8 cellular contexts compared by ENCODE assay signal in the genomic region with DNA sequence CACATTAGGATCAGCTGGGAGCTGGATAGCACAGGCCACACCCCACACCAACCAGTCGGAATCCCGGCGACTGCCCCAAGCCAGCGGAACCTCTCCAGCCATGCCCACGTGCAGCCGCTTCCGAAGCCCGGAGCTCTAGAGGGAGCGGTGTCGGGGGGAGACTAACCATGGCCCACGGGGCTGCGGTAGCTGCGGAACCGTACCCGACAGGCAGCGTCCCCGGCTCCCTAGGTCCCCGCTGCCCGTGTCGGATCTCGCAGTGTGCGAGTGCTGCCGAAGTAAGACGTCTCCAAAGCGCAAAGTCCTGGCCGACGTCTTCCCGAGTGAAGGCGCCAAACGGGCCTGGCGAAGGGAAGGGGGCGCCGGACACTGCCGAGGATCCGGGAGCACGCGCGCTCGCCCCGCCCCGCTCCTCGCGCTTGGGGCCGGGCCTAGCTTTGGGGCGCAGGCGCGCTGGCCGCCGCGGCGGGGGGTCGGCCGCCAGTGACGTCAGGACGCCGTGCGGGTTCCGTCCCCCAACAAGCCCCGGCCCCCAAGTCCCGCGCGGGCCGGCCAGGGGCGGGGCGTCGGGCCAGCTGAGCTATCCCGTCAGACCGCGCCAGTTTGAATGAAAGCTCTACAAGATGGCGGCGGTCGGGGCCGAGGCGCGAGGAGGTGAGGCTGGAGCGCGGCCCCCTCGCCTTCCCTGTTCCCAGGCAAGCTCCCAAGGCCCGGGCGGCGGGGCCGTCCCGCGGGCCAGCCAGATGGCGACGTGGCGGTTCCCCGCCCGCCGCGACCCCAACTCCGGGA. TPM values are rescaled to one million over a fixed set of nuclear protein-coding genes. Genes with fewer than 3 reads are reported as not detected.
DNase-seq lines count a peak whose midpoint lies in the region; ATAC-seq and TF ChIP-seq lines count a peak whose summit lies in the region.

A gene with protein sequence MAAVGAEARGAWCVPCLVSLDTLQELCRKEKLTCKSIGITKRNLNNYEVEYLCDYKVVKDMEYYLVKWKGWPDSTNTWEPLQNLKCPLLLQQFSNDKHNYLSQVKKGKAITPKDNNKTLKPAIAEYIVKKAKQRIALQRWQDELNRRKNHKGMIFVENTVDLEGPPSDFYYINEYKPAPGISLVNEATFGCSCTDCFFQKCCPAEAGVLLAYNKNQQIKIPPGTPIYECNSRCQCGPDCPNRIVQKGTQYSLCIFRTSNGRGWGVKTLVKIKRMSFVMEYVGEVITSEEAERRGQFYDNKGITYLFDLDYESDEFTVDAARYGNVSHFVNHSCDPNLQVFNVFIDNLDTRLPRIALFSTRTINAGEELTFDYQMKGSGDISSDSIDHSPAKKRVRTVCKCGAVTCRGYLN (plus strand): TSS at position 601 of the 789 bp plus-strand sequence. CDS start 23 bp downstream, at position 624.

- CTCF ChIA-PET in activated CD4-positive, alpha-beta T cell treated with anti-CD3 and anti-CD28 coated beads for 36 hours (lab: Charles Lee), result interaction anchor here (0.7 to 1.2 kb wide), 7 partner anchors 21 to 342 kb away, joined by 3 to 8 read pairs (median 3); partner anchors contain the start of genes CDNF, HSPA14 and MSANTD7

- ATAC-seq in HG03457 (IDR thresholded peaks at IDR 0.05; ENCODE audit: unreplicated experiment), result peak; percentile 82
- peak; percentile 92 for ATAC-seq in activated CD4-positive, alpha-beta T cell treated with anti-CD3 and anti-CD28 coated beads for 36 hours

- H3K4me3 Mint-ChIP-seq in activated CD4-positive, alpha-beta T cell treated with anti-CD3 and anti-CD28 coated beads for 36 hours, result peak within 1 kb of the TSS; percentile 97
- H3K4me3 Mint-ChIP-seq in chondrocyte (ENCODE audit: unreplicated experiment), result peak within 1 kb of the TSS; percentile 93

- H3K27ac Mint-ChIP-seq in activated CD4-positive, alpha-beta T cell treated with anti-CD3 and anti-CD28 coated beads for 36 hours, result peak within 1 kb of the TSS; percentile 93
- peak within 1 kb of the TSS; percentile 98 for H3K27ac Mint-ChIP-seq in chondrocyte (ENCODE audit: unreplicated experiment)

- H3K4me1 ChIP-seq in BE2C, result peaks cover 2% of the 10 kb centered on the region

- no peaks in the 10 kb centered on the region for H3K9me3 ChIP-seq in BE2C

- intact Hi-C loops in activated CD4-positive, alpha-beta T cell treated with anti-CD3 and anti-CD28 coated beads for 36 hours (cut with DNase I, micrococcal nuclease), result loop anchor here (1.0 to 5.0 kb wide), 10 partner anchors 40 to 1291 kb away; partner anchors contain the start of genes CDNF (in 2 of the 2), DCLRE1C (in 2 of the 2), HSPA14 (in 2 of the 2) and MEIG1 (in 2 of the 2)

- peak within 1 kb of the TSS; percentile 95 for H3K4me3 ChIP-seq in BE2C (ENCODE audit: low read depth, low read length)

- TF ChIP-seq CTCF in BE2C (IDR thresholded peaks at IDR 0.05; ENCODE audit: low read depth, low read length) (no peak), chondrocyte (IDR thresholded peaks at IDR 0.05) (no peak)

- no peaks in the 10 kb centered on the region for H3K9me3 Mint-ChIP-seq in activated CD4-positive, alpha-beta T cell treated with anti-CD3 and anti-CD28 coated beads for 36 hours (ENCODE audit: low read depth)
- no peaks in the 10 kb centered on the region for H3K9me3 Mint-ChIP-seq in chondrocyte (ENCODE audit: low read depth)

- H3K36me3 Mint-ChIP-seq in activated CD4-positive, alpha-beta T cell treated with anti-CD3 and anti-CD28 coated beads for 36 hours (ENCODE audit: low read depth), result peaks cover 19% of the 10 kb centered on the region
- no peaks in the 10 kb centered on the region for H3K36me3 Mint-ChIP-seq in chondrocyte (ENCODE audit: low read depth)

- POLR2A ChIA-PET in activated CD4-positive, alpha-beta T cell treated with anti-CD3 and anti-CD28 coated beads for 36 hours (lab: Charles Lee), result interaction anchor here (0.6 to 3.2 kb wide), 11 partner anchors 17 to 693 kb away, joined by 3 to 24 read pairs (median 3); partner anchors contain the start of genes CDNF, DCLRE1C, HSPA14 and MEIG1

- peaks cover 37% of the 10 kb centered on the region for H3K4me1 Mint-ChIP-seq in activated CD4-positive, alpha-beta T cell treated with anti-CD3 and anti-CD28 coated beads for 36 hours
- peaks cover 31% of the 10 kb centered on the region for H3K4me1 Mint-ChIP-seq in chondrocyte (ENCODE audit: low read depth)

- peak; percentile 95 for DNase-seq in BE2C
- peak; percentile 92 for DNase-seq in GM19240 (ENCODE audit: insufficient read length, low spot score)
- peak; percentile 52 to 78 for DNase-seq in NCI-H524 (lab: John Stamatoyannopoulos, UW)
- peak; percentile 97 for DNase-seq in activated CD4-positive, alpha-beta T cell treated with anti-CD3 and anti-CD28 coated beads for 36 hours
- DNase-seq in chondrocyte (ENCODE audit: low spot score), result peak; percentile 97
- peak; percentile 87 for DNase-seq in kidney glomerular epithelial cell (lab: John Stamatoyannopoulos, UW)
- DNase-seq in stimulated activated CD4-positive, alpha-beta T cell treated with anti-CD3 and anti-CD28 coated beads, Interleukin-15, amount 100 ng/mL, for 48 hours (ENCODE audit: low read depth in 2 of 2), result peak; percentile 90 to 92

- H3K27me3 ChIP-seq in BE2C, result no peaks in the 10 kb centered on the region

- H3K27me3 Mint-ChIP-seq in activated CD4-positive, alpha-beta T cell treated with anti-CD3 and anti-CD28 coated beads for 36 hours, result no peaks in the 10 kb centered on the region
- no peaks in the 10 kb centered on the region for H3K27me3 Mint-ChIP-seq in chondrocyte (ENCODE audit: low read depth)

- H3K36me3 ChIP-seq in BE2C, result no peaks in the 10 kb centered on the region; the same call in 1 of the 2 replicates

RNA-seq across cellular contexts. Expression of the gene that starts here (rescaled TPM):
- polyA plus RNA-seq in BE2C (2012; ENCODE audit: insufficient read depth, insufficient read length, low read depth), result 7.7 TPM
- total RNA-seq in activated CD4-positive, alpha-beta T cell treated with anti-CD3 and anti-CD28 coated beads for 36 hours, result 10 to 100 TPM; 42.9 to 51.5 TPM
- total RNA-seq in chondrocyte, result 8.3 to 13.1 TPM (median 9.2 TPM) in 3 replicates

Comparison
In these comparisons a context has a peak if more than half of its experiments do, and no peak if none do; other contexts are left out.
1. Peak in every context shown above with its lines: DNase-seq, ATAC-seq and H3K4me3 ChIP-seq.